Comparison of ENCODE assay signal across 8 cellular contexts in genomic region chr17:75152523-75152922, GRCh38. TPM values are rescaled to one million over a fixed set of nuclear protein-coding genes. Genes with fewer than 3 reads are reported as not detected.
DNase-seq lines count a peak whose midpoint lies in the region; ATAC-seq and TF ChIP-seq lines count a peak whose summit lies in the region.

No MANE protein-coding gene starts in this region.

- no peak for DNase-seq in DND-41
- no peak for DNase-seq in MM.1S
- DNase-seq in choroid plexus epithelial cell (ENCODE audit: low read depth), result no peak
- no peak for DNase-seq in natural killer cell treated with Interleukin-12 subunit alpha and Interleukin-12 subunit beta and Interleukin-15 and Interleukin-18, amount 100 ng/mL, for 72 hours (ENCODE audit: low spot score)
- DNase-seq in transverse colon, result no peak
- DNase-seq in effector CD8-positive, alpha-beta T cell (lab: John Stamatoyannopoulos, UW), result no peak

- H3K4me1 Mint-ChIP-seq in natural killer cell treated with Interleukin-12 subunit alpha and Interleukin-12 subunit beta and Interleukin-15 and Interleukin-18, amount 100 ng/mL, for 72 hours (ENCODE audit: low read depth in 2 of 2), result peaks cover 30 to 44% of the 10 kb centered on the region in 2 donors

- H4K20me1 ChIP-seq in DND-41 (ENCODE audit: insufficient read depth, low read length), result peaks cover 22% of the 10 kb centered on the region; the same call in 1 of the 2 replicates
- no peaks in the 10 kb centered on the region for H4K20me1 ChIP-seq in MM.1S (ENCODE audit: insufficient read depth, low read length)

- no peak overlapping the region for H2AFZ ChIP-seq in DND-41 (ENCODE audit: low read depth, low read length)
- H2AFZ ChIP-seq in MM.1S (ENCODE audit: low read length), result no peak overlapping the region

- no peaks in the 10 kb centered on the region for H3K9me3 Mint-ChIP-seq in natural killer cell treated with Interleukin-12 subunit alpha and Interleukin-12 subunit beta and Interleukin-15 and Interleukin-18, amount 100 ng/mL, for 72 hours

- ATAC-seq in DND-41 (ENCODE audit: insufficient read depth, low read depth), result no peak
- no peak for ATAC-seq in natural killer cell treated with Interleukin-12 subunit alpha and Interleukin-12 subunit beta and Interleukin-15 and Interleukin-18, amount 100 ng/mL, for 72 hours
- ATAC-seq in HG03460 (IDR thresholded peaks at IDR 0.05; ENCODE audit: unreplicated experiment), result no peak
- ATAC-seq in GM19467 (IDR thresholded peaks at IDR 0.05; ENCODE audit: unreplicated experiment), result no peak

- H3K36me3 Mint-ChIP-seq in natural killer cell treated with Interleukin-12 subunit alpha and Interleukin-12 subunit beta and Interleukin-15 and Interleukin-18, amount 100 ng/mL, for 72 hours, result peaks cover 14% of the 10 kb centered on the region

- intact Hi-C loops in transverse colon (cut with DNase I; ENCODE audit: low total_unique reads), result no loop called here

- in situ Hi-C loops in transverse colon (cut with MboI; ENCODE audit: low pct_ligation_motif_present in 1 of 4, low pct_unique_long_range_greater_than_20kb in 1 of 4, low sequenced_read_pairs in 3 of 4), result no loop called here

- TF ChIP-seq EP300 in transverse colon (IDR thresholded peaks at IDR 0.05; ENCODE audit: low read depth), result no peak

- peak overlapping the region; percentile 98 for H3K4me3 Mint-ChIP-seq in natural killer cell treated with Interleukin-12 subunit alpha and Interleukin-12 subunit beta and Interleukin-15 and Interleukin-18, amount 100 ng/mL, for 72 hours

- WGBS in transverse colon (ENCODE audit: low coverage in 1 of 2), 2 donors, result 77 to 86% methylated on average over 6 of the region's 6 CpGs

- H3K27ac ChIP-seq in DND-41 (ENCODE audit: low read length) (peak overlapping the region; percentile 85), MM.1S (ENCODE audit: low read length) (no peak overlapping the region), transverse colon (no peak overlapping the region)

- H3F3A ChIP-seq in MM.1S (ENCODE audit: insufficient read depth, low read length), result no peaks in the 10 kb centered on the region

- H3K9me2 ChIP-seq in MM.1S (replicated peaks; ENCODE audit: insufficient read depth, low read length), result no peaks in the 10 kb centered on the region

- no peak for TF ChIP-seq POLR2A in transverse colon (IDR thresholded peaks at IDR 0.05)

- H3K4me3 ChIP-seq in DND-41 (ENCODE audit: low read depth in 1 of 2, low read length in 2 of 2) (peak overlapping the region; percentile 92 to 98; a peak in 3 of 4 replicates), MM.1S (ENCODE audit: low read length) (peak overlapping the region; percentile 82; the same call in 1 of the 2 replicates), choroid plexus epithelial cell (ENCODE audit: low read depth, low read length) (peak overlapping the region; percentile 89), transverse colon (peak overlapping the region in 1 of 4 donors; percentile 84)

- H3K4me2 ChIP-seq in DND-41 (ENCODE audit: insufficient read depth, low read length) (peak overlapping the region; percentile 67), MM.1S (ENCODE audit: low read depth, low read length) (peak overlapping the region; percentile 75)

- H3K4me1 ChIP-seq in DND-41 (ENCODE audit: insufficient read depth, low read length), result peaks cover 30% of the 10 kb centered on the region
- H3K4me1 ChIP-seq in MM.1S (ENCODE audit: low read length), result peaks cover 15% of the 10 kb centered on the region
- H3K4me1 ChIP-seq in transverse colon, result peaks cover 9 to 39% (median 30%) of the 10 kb centered on the region in 4 donors

- H3K9ac ChIP-seq in DND-41 (ENCODE audit: low read depth, low read length) (peak overlapping the region; percentile 92), MM.1S (ENCODE audit: low read length) (peak overlapping the region; percentile 64; the same call in 1 of the 2 replicates)

- H3K9me3 ChIP-seq in DND-41 (ENCODE audit: insufficient read depth, low read length, severe bottlenecking) (no peaks in the 10 kb centered on the region), MM.1S (replicated peaks; ENCODE audit: insufficient read depth, low read length) (no peaks in the 10 kb centered on the region), transverse colon (no peaks in the 10 kb centered on the region)

- no peaks in the 10 kb centered on the region for H3K27me3 Mint-ChIP-seq in natural killer cell treated with Interleukin-12 subunit alpha and Interleukin-12 subunit beta and Interleukin-15 and Interleukin-18, amount 100 ng/mL, for 72 hours

- H3K79me2 ChIP-seq in DND-41 (ENCODE audit: insufficient read depth, low read length) (peaks cover 64% of the 10 kb centered on the region), MM.1S (ENCODE audit: low read length) (peaks cover 59% of the 10 kb centered on the region)

- no peaks in the 10 kb centered on the region for H3K27me3 ChIP-seq in DND-41 (ENCODE audit: insufficient read depth, low read length, poor library complexity)
- no peaks in the 10 kb centered on the region for H3K27me3 ChIP-seq in MM.1S (replicated peaks; ENCODE audit: insufficient read depth, low read length)
- H3K27me3 ChIP-seq in transverse colon, result no peaks in the 10 kb centered on the region

- TF ChIP-seq CTCF in DND-41 (IDR thresholded peaks at IDR 0.05; ENCODE audit: borderline replicate concordance, extremely low read depth, low read length, poor library complexity, severe bottlenecking) (no peak), MM.1S (IDR thresholded peaks at IDR 0.05; ENCODE audit: low read length) (no peak), choroid plexus epithelial cell (conservative IDR thresholded peaks at IDR 0.05; ENCODE audit: low read depth, low read length) (no peak), transverse colon (IDR thresholded peaks at IDR 0.05) (no peak)

- peaks cover 21% of the 10 kb centered on the region for H3K36me3 ChIP-seq in DND-41 (ENCODE audit: insufficient read depth, low read length)
- no peaks in the 10 kb centered on the region for H3K36me3 ChIP-seq in MM.1S (replicated peaks; ENCODE audit: insufficient read depth, low read length)
- H3K36me3 ChIP-seq in transverse colon, result no peaks in the 10 kb centered on the region

- peak overlapping the region; percentile 67 to 82 for H3K27ac Mint-ChIP-seq in natural killer cell treated with Interleukin-12 subunit alpha and Interleukin-12 subunit beta and Interleukin-15 and Interleukin-18, amount 100 ng/mL, for 72 hours

RNA-seq across cellular contexts. Expression of gene JPT1, which starts 1.8 kb away (rescaled TPM):
- total RNA-seq in natural killer cell treated with Interleukin-12 subunit alpha and Interleukin-12 subunit beta and Interleukin-15 and Interleukin-18, amount 100 ng/mL, for 72 hours, result 100 to 1,000 TPM; 219 to 351 TPM
- 100 to 1,000 TPM in 3 of 4 donors, 10 to 100 TPM in 1; 61.7 to 293 (median 219) TPM for total RNA-seq in transverse colon

RNA-seq across cellular contexts. Expression of gene NT5C, which starts 21.0 kb away (rescaled TPM):
- 10 to 100 TPM; 76.9 to 87.9 TPM for total RNA-seq in natural killer cell treated with Interleukin-12 subunit alpha and Interleukin-12 subunit beta and Interleukin-15 and Interleukin-18, amount 100 ng/mL, for 72 hours
- total RNA-seq in transverse colon, result 100 to 1,000 TPM; 162 to 247 (median 208) TPM

RNA-seq across cellular contexts. Expression of gene SUMO2, which starts 30.2 kb away (rescaled TPM):
- 100 to 1,000 TPM; 332 to 497 TPM for total RNA-seq in natural killer cell treated with Interleukin-12 subunit alpha and Interleukin-12 subunit beta and Interleukin-15 and Interleukin-18, amount 100 ng/mL, for 72 hours
- 10 to 100 TPM in 3 of 4 donors, 1 to 10 TPM in 1; 6.4 to 56.5 (median 47.9) TPM for total RNA-seq in transverse colon

RNA-seq across cellular contexts. Expression of gene ARMC7, which starts 42.8 kb away (rescaled TPM):
- total RNA-seq in natural killer cell treated with Interleukin-12 subunit alpha and Interleukin-12 subunit beta and Interleukin-15 and Interleukin-18, amount 100 ng/mL, for 72 hours, result 10 to 100 TPM; 13.3 to 13.7 TPM
- total RNA-seq in transverse colon, result 10 to 100 TPM in 3 of 4 donors, 1 to 10 TPM in 1; 8.2 to 41.1 (median 21.4) TPM

RNA-seq across cellular contexts. Expression of gene NUP85, which starts 53.0 kb away (rescaled TPM):
- 100 to 1,000 TPM in 1 of 2 donors, 10 to 100 TPM in 1; 94.1 to 202 TPM for total RNA-seq in natural killer cell treated with Interleukin-12 subunit alpha and Interleukin-12 subunit beta and Interleukin-15 and Interleukin-18, amount 100 ng/mL, for 72 hours
- 100 to 1,000 TPM in 1 of 4 donors, 10 to 100 TPM in 3; 13.1 to 204 (median 31.8) TPM for total RNA-seq in transverse colon

Comparison
In these comparisons a context has a peak if more than half of its experiments do, and no peak if none do; other contexts are left out.
1. RNA of gene SUMO2, which starts 30.2 kb away (total RNA-seq): 332 to 497 TPM in natural killer cell treated with Interleukin-12 subunit alpha and Interleukin-12 subunit beta and Interleukin-15 and Interleukin-18, amount 100 ng/mL, for 72 hours; 6.4 to 56.5 TPM in transverse colon; every median in the first group is over 4 times any median in the second.